In genomic region chr1:92876351-92876750, GRCh38 we compare ENCODE assay signal across 16 cellular contexts. TPM values are rescaled to one million over a fixed set of nuclear protein-coding genes. Genes with fewer than 3 reads are reported as not detected.
A peak's percentile ranks its signal among the peaks of the same experiment; 100 is the strongest.
DNase-seq lines count a peak whose midpoint lies in the region; ATAC-seq and TF ChIP-seq lines count a peak whose summit lies in the region.
"Had no signal": no experiment of that assay in that cellular context is flagged by ENCODE, and none has a peak within 500 bp of the region (broad histone marks: within the 10 kb centered on the region; RNA-seq: fewer than 3 reads in every experiment).

No MANE protein-coding gene starts in this region.

- no peak for TF ChIP-seq CTCF in IMR-90 (conservative IDR thresholded peaks at IDR 0.05; ENCODE audit: low read depth, low read length)
- no peak for TF ChIP-seq CTCF in VCaP (conservative IDR thresholded peaks at IDR 0.05)

- in situ Hi-C loops in IMR-90 (cut with MboI; ENCODE audit: low sequenced_read_pairs): no loop called here

- peaks cover 2% of the 10 kb centered on the region; the same call in 1 of the 2 replicates for H3K36me3 ChIP-seq in IMR-90 (ENCODE audit: control insufficient read depth, insufficient read depth, low read length)

- H4K91ac ChIP-seq in IMR-90 (ENCODE audit: insufficient read depth, low read depth, low read length): no peak overlapping the region

- H3K9me3 ChIP-seq in IMR-90 (ENCODE audit: control insufficient read depth, insufficient read depth, low read length): peaks cover 5% of the 10 kb centered on the region
- H3K9me3 ChIP-seq: Caco-2 had no signal

- TF ChIP-seq POLR2A in IMR-90 (IDR thresholded peaks at IDR 0.05; ENCODE audit: low read depth, low read length): no peak

- DNase-seq in IMR-90: no peak
- DNase-seq in inferior parietal cortex (ENCODE audit: extremely low spot score): peak; percentile 53
- DNase-seq in putamen (ENCODE audit: low spot score): peak; percentile 42
- DNase-seq in DMS114 treated with DMSO at 0.1 percent for 48 hours (lab: John Stamatoyannopoulos, UW; ENCODE audit: unreplicated experiment): no peak
- DNase-seq in activated T-cell treated with anti-CD3 and anti-CD28 coated beads, Interleukin-2, amount 50 U/mL, for 4 hours: no peak
- DNase-seq: Caco-2, H7, MV-4-11, NCI-H1436 treated with DMSO at 0.1 percent for 48 hours, NCI-H2081, NCI-H524 had no signal

- H3K56ac ChIP-seq in IMR-90 (ENCODE audit: extremely low read depth, insufficient read depth, low read length): no peak overlapping the region

- no peak overlapping the region for H3K23ac ChIP-seq in IMR-90 (ENCODE audit: low read depth, low read length)

- no peak overlapping the region for H2BK120ac ChIP-seq in IMR-90 (ENCODE audit: low read depth, low read length)

- POLR2A ChIA-PET in IMR-90 (lab: Charles Lee; ENCODE audit: unreplicated experiment): no interaction called here

- no peak overlapping the region for H3K4ac ChIP-seq in IMR-90 (ENCODE audit: low read depth, low read length)

- CTCF ChIA-PET in IMR-90 (lab: Yijun Ruan, JAX): interaction anchor here (1.0 to 1.7 kb wide), 3 partner anchors 9 to 118 kb away, joined by 3 to 6 read pairs (median 5); partner anchors contain the start of gene DIPK1A

- ATAC-seq in IMR-90 (ENCODE audit: low read depth): no peak
- ATAC-seq in GM21447 (IDR thresholded peaks at IDR 0.05; ENCODE audit: unreplicated experiment): no peak
- no peak for ATAC-seq in activated T-cell treated with anti-CD3 and anti-CD28 coated beads, Interleukin-2, amount 50 U/mL, for 4 hours
- ATAC-seq: GM12878 had no signal

- peak overlapping the region; percentile 68; the same call in 1 of the 2 replicates for H3K14ac ChIP-seq in IMR-90 (replicated peaks; ENCODE audit: low read depth, low read length)

- H3K9me1 ChIP-seq in IMR-90 (ENCODE audit: insufficient read depth, low read length): no peaks in the 10 kb centered on the region

- no peak overlapping the region for H4K5ac ChIP-seq in IMR-90 (ENCODE audit: low read depth, low read length)

- H3K9ac ChIP-seq in IMR-90 (ENCODE audit: low read depth, low read length): no peak overlapping the region

- no peak overlapping the region for H2BK5ac ChIP-seq in IMR-90 (ENCODE audit: low read depth, low read length, poor library complexity, severe bottlenecking)

- peak overlapping the region; percentile 27; the same call in 1 of the 2 replicates for H2BK20ac ChIP-seq in IMR-90 (ENCODE audit: low read depth, low read length)

- no peak overlapping the region for H2AFZ ChIP-seq in IMR-90 (replicated peaks; ENCODE audit: low read length, poor library complexity)

- no peaks in the 10 kb centered on the region; a peak in 1 of 4 replicates for H3K79me1 ChIP-seq in IMR-90 (ENCODE audit: low read depth in 1 of 2, low read length in 2 of 2)

- no peaks in the 10 kb centered on the region for H3K4me1 ChIP-seq in IMR-90 (ENCODE audit: control insufficient read depth, insufficient read depth, low read length)

- H2BK15ac ChIP-seq in IMR-90 (ENCODE audit: low read depth, low read length): no peak overlapping the region

- no peaks in the 10 kb centered on the region for H3K9me3 Mint-ChIP-seq in activated T-cell treated with anti-CD3 and anti-CD28 coated beads, Interleukin-2, amount 50 U/mL, for 4 hours

- no peak overlapping the region for H3K4me3 Mint-ChIP-seq in activated T-cell treated with anti-CD3 and anti-CD28 coated beads, Interleukin-2, amount 50 U/mL, for 4 hours
- H3K4me3 Mint-ChIP-seq: CD14-positive monocyte had no signal

- dilution Hi-C loops in IMR-90 (cut with HindIII; ENCODE audit: low sequenced_read_pairs, unreplicated experiment): no loop called here

- no peak for TF ChIP-seq RAD21 in IMR-90 (IDR thresholded peaks at IDR 0.05; ENCODE audit: low read length)

- H2AK5ac ChIP-seq in IMR-90 (ENCODE audit: low read depth, low read length): no peak overlapping the region

- no peaks in the 10 kb centered on the region for H3K27me3 ChIP-seq in IMR-90 (ENCODE audit: control insufficient read depth, insufficient read depth, low read length)

- no peak overlapping the region for H3K18ac ChIP-seq in IMR-90 (ENCODE audit: low read depth, low read length)

- no peak overlapping the region for H2AK9ac ChIP-seq in IMR-90 (replicated peaks; ENCODE audit: low read depth, low read length, poor library complexity)

- no TSS peak for BruUV-seq in IMR-90 (replicated peaks; lab: Mats Ljungman, UMichigan)

- H4K8ac ChIP-seq in IMR-90 (ENCODE audit: low read depth in 2 of 2, low read length in 2 of 2): no peak overlapping the region

- H3K4me2 ChIP-seq in IMR-90 (ENCODE audit: low read depth, low read length): no peak overlapping the region

- no peaks in the 10 kb centered on the region for H3K27me3 Mint-ChIP-seq in activated T-cell treated with anti-CD3 and anti-CD28 coated beads, Interleukin-2, amount 50 U/mL, for 4 hours (ENCODE audit: low read depth)

- peaks cover 11% of the 10 kb centered on the region for H3K36me3 Mint-ChIP-seq in activated T-cell treated with anti-CD3 and anti-CD28 coated beads, Interleukin-2, amount 50 U/mL, for 4 hours (ENCODE audit: insufficient read depth)

- H3K27ac ChIP-seq in IMR-90 (ENCODE audit: insufficient read depth, low read length) (no peak overlapping the region), VCaP (peak overlapping the region; percentile 87)
- H3K27ac ChIP-seq: RWPE1 had no signal

- H3K4me3 ChIP-seq in IMR-90 (ENCODE audit: insufficient read depth, low read depth, low read length): no peak overlapping the region

- no peaks in the 10 kb centered on the region for H4K20me1 ChIP-seq in IMR-90 (ENCODE audit: insufficient read depth, low read length)

- WGBS in IMR-90 (ENCODE audit: extremely low coverage in 2 of 2, insufficient read length in 1 of 2), 2 experiments: 100% methylated on average over 1 of the region's 4 CpGs; no CpG with 5 or more reads in 1 of the 2 experiments

- peaks cover 27% of the 10 kb centered on the region for H3K4me1 Mint-ChIP-seq in activated T-cell treated with anti-CD3 and anti-CD28 coated beads, Interleukin-2, amount 50 U/mL, for 4 hours (ENCODE audit: low read depth)
- H3K4me1 Mint-ChIP-seq: CD14-positive monocyte had no signal

- intact Hi-C loops in IMR-90 (cut with micrococcal nuclease): loop anchor here (5.0 kb wide), 1 partner anchor 66 kb away; no protein-coding TSS in a partner anchor

TF ChIP-seq in IMR-90, 13 proteins besides CTCF, POLR2A, EP300 and RAD21:
- no peak for TF ChIP-seq CHD1 (IDR thresholded peaks at IDR 0.05; ENCODE audit: low read depth, low read length)
- TF ChIP-seq BHLHE40 (IDR thresholded peaks at IDR 0.05; ENCODE audit: low read depth, low read length): no peak
- no peak for TF ChIP-seq USF2 (IDR thresholded peaks at IDR 0.05; ENCODE audit: low read depth, low read length)
- no peak for TF ChIP-seq MXI1 (IDR thresholded peaks at IDR 0.05; ENCODE audit: borderline replicate concordance, low read depth, low read length)
- TF ChIP-seq MAZ (IDR thresholded peaks at IDR 0.05; ENCODE audit: borderline replicate concordance, low read depth, low read length): no peak
- TF ChIP-seq NFE2L2 (IDR thresholded peaks at IDR 0.05; ENCODE audit: low read depth, low read length): no peak
- TF ChIP-seq FOS (IDR thresholded peaks at IDR 0.05; ENCODE audit: low read depth, low read length): no peak
- TF ChIP-seq MAFK (IDR thresholded peaks at IDR 0.05; ENCODE audit: low read depth, low read length): no peak
- TF ChIP-seq CEBPB (IDR thresholded peaks at IDR 0.05; ENCODE audit: low read depth, low read length): no peak
- no peak for TF ChIP-seq RCOR1 (IDR thresholded peaks at IDR 0.05; ENCODE audit: insufficient replicate concordance, low read length)
- TF ChIP-seq, protein P1, sequence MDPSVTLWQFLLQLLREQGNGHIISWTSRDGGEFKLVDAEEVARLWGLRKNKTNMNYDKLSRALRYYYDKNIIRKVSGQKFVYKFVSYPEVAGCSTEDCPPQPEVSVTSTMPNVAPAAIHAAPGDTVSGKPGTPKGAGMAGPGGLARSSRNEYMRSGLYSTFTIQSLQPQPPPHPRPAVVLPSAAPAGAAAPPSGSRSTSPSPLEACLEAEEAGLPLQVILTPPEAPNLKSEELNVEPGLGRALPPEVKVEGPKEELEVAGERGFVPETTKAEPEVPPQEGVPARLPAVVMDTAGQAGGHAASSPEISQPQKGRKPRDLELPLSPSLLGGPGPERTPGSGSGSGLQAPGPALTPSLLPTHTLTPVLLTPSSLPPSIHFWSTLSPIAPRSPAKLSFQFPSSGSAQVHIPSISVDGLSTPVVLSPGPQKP (IDR thresholded peaks at IDR 0.05; ENCODE audit: borderline replicate concordance, low read depth, low read length): no peak
- no peak for TF ChIP-seq SMC3 (IDR thresholded peaks at IDR 0.05; ENCODE audit: low read depth, low read length)
- TF ChIP-seq RFX5 (IDR thresholded peaks at IDR 0.05; ENCODE audit: low read depth, low read length): no peak
TF ChIP-seq in IMR-90: peak in this region for 0.

RNA-seq across cellular contexts. Expression of gene RPL5, which starts 44.5 kb away (rescaled TPM):
- total RNA-seq in IMR-90 (2012; rRNA removed): 1,679 and 1,907 TPM in 2 replicates
- 1,239 and 1,406 TPM in 2 replicates for polyA plus RNA-seq in IMR-90 (2012; rRNA removed)
- polyA plus RNA-seq in IMR-90 (2012; cell fraction: cytosol; rRNA removed): 609 and 629 TPM in 2 replicates
- 99.4 and 681 TPM in 2 replicates for polyA plus RNA-seq in IMR-90 (2012; cell fraction: nucleus; rRNA removed; ENCODE audit: low replicate concordance)
- 1,000 to 10,000 TPM; 1,884 to 1,929 (median 1,900) TPM for total RNA-seq in activated T-cell treated with anti-CD3 and anti-CD28 coated beads, Interleukin-2, amount 50 U/mL, for 4 hours

Comparison
In these comparisons a context has a peak if more than half of its experiments do, and no peak if none do; other contexts are left out.
1. DNase-seq: peak in inferior parietal cortex (single experiment) and putamen (single experiment); none in IMR-90 (single experiment), DMS114 treated with DMSO at 0.1 percent for 48 hours (single experiment) and activated T-cell treated with anti-CD3 and anti-CD28 coated beads, Interleukin-2, amount 50 U/mL, for 4 hours (single experiment).